ENCODE assay signal across 1 cellular context in the genomic region with DNA sequence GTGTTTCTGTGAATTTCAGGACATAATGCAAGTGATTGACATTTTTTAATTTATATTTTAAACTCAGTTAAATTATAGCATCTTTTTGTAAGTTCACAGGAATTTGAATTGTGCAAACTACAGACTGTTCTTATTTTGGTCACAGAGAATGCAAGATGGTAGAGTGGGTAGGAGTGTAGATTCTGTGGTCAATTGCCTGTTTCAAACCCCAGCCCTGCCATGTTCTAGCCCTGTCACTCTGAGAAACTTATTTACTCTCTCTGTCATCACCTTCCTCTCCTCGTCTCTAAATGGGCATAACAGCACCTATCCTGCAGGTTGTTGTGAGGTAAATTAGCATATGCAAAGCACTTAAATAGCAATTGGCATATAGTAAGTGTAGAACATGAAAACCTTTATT.
TF ChIP-seq lines count a peak whose summit lies in the region.

No MANE protein-coding gene starts in this region.

TF ChIP-seq in GM23338, 12 proteins besides CTCF, POLR2A, EP300 and RAD21 (continued from another document):
- TF ChIP-seq, protein P1, sequence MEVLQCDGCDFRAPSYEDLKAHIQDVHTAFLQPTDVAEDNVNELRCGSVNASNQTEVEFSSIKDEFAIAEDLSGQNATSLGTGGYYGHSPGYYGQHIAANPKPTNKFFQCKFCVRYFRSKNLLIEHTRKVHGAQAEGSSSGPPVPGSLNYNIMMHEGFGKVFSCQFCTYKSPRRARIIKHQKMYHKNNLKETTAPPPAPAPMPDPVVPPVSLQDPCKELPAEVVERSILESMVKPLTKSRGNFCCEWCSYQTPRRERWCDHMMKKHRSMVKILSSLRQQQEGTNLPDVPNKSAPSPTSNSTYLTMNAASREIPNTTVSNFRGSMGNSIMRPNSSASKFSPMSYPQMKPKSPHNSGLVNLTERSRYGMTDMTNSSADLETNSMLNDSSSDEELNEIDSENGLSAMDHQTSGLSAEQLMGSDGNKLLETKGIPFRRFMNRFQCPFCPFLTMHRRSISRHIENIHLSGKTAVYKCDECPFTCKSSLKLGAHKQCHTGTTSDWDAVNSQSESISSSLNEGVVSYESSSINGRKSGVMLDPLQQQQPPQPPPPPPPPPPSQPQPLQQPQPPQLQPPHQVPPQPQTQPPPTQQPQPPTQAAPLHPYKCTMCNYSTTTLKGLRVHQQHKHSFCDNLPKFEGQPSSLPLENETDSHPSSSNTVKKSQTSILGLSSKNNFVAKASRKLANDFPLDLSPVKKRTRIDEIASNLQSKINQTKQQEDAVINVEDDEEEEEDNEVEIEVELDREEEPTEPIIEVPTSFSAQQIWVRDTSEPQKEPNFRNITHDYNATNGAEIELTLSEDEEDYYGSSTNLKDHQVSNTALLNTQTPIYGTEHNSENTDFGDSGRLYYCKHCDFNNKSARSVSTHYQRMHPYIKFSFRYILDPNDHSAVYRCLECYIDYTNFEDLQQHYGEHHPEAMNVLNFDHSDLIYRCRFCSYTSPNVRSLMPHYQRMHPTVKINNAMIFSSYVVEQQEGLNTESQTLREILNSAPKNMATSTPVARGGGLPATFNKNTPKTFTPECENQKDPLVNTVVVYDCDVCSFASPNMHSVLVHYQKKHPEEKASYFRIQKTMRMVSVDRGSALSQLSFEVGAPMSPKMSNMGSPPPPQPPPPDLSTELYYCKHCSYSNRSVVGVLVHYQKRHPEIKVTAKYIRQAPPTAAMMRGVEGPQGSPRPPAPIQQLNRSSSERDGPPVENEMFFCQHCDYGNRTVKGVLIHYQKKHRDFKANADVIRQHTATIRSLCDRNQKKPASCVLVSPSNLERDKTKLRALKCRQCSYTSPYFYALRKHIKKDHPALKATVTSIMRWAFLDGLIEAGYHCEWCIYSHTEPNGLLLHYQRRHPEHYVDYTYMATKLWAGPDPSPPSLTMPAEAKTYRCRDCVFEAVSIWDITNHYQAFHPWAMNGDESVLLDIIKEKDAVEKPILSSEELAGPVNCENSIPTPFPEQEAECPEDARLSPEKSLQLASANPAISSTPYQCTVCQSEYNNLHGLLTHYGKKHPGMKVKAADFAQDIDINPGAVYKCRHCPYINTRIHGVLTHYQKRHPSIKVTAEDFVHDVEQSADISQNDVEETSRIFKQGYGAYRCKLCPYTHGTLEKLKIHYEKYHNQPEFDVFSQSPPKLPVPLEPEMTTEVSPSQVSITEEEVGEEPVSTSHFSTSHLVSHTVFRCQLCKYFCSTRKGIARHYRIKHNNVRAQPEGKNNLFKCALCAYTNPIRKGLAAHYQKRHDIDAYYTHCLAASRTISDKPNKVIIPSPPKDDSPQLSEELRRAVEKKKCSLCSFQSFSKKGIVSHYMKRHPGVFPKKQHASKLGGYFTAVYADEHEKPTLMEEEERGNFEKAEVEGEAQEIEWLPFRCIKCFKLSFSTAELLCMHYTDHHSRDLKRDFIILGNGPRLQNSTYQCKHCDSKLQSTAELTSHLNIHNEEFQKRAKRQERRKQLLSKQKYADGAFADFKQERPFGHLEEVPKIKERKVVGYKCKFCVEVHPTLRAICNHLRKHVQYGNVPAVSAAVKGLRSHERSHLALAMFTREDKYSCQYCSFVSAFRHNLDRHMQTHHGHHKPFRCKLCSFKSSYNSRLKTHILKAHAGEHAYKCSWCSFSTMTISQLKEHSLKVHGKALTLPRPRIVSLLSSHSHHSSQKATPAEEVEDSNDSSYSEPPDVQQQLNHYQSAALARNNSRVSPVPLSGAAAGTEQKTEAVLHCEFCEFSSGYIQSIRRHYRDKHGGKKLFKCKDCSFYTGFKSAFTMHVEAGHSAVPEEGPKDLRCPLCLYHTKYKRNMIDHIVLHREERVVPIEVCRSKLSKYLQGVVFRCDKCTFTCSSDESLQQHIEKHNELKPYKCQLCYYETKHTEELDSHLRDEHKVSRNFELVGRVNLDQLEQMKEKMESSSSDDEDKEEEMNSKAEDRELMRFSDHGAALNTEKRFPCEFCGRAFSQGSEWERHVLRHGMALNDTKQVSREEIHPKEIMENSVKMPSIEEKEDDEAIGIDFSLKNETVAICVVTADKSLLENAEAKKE (CRISPR knock-in tag; IDR thresholded peaks at IDR 0.05), result no peak
- TF ChIP-seq EZH2 (IDR thresholded peaks at IDR 0.05; ENCODE audit: low read depth, unreplicated experiment) (no peak), POLR2AphosphoS5 (IDR thresholded peaks at IDR 0.05; ENCODE audit: low read depth) (no peak), CREB1 (CRISPR knock-in tag; IDR thresholded peaks at IDR 0.05; ENCODE audit: low read depth) (no peak), JUNB (IDR thresholded peaks at IDR 0.05; ENCODE audit: unreplicated experiment) (no peak), STAT1 (IDR thresholded peaks at IDR 0.05; ENCODE audit: unreplicated experiment) (no peak), ZNF114 (CRISPR knock-in tag; IDR thresholded peaks at IDR 0.05) (no peak), EZH2phosphoT487 (IDR thresholded peaks at IDR 0.05; ENCODE audit: unreplicated experiment) (no peak), ZNF331 (CRISPR knock-in tag; IDR thresholded peaks at IDR 0.05; ENCODE audit: low read depth) (no peak)
- TF ChIP-seq, protein P2, sequence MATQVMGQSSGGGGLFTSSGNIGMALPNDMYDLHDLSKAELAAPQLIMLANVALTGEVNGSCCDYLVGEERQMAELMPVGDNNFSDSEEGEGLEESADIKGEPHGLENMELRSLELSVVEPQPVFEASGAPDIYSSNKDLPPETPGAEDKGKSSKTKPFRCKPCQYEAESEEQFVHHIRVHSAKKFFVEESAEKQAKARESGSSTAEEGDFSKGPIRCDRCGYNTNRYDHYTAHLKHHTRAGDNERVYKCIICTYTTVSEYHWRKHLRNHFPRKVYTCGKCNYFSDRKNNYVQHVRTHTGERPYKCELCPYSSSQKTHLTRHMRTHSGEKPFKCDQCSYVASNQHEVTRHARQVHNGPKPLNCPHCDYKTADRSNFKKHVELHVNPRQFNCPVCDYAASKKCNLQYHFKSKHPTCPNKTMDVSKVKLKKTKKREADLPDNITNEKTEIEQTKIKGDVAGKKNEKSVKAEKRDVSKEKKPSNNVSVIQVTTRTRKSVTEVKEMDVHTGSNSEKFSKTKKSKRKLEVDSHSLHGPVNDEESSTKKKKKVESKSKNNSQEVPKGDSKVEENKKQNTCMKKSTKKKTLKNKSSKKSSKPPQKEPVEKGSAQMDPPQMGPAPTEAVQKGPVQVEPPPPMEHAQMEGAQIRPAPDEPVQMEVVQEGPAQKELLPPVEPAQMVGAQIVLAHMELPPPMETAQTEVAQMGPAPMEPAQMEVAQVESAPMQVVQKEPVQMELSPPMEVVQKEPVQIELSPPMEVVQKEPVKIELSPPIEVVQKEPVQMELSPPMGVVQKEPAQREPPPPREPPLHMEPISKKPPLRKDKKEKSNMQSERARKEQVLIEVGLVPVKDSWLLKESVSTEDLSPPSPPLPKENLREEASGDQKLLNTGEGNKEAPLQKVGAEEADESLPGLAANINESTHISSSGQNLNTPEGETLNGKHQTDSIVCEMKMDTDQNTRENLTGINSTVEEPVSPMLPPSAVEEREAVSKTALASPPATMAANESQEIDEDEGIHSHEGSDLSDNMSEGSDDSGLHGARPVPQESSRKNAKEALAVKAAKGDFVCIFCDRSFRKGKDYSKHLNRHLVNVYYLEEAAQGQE (IDR thresholded peaks at IDR 0.05; ENCODE audit: unreplicated experiment), result no peak
